ENCODE assay signal across 16 cellular contexts in the genomic region with DNA sequence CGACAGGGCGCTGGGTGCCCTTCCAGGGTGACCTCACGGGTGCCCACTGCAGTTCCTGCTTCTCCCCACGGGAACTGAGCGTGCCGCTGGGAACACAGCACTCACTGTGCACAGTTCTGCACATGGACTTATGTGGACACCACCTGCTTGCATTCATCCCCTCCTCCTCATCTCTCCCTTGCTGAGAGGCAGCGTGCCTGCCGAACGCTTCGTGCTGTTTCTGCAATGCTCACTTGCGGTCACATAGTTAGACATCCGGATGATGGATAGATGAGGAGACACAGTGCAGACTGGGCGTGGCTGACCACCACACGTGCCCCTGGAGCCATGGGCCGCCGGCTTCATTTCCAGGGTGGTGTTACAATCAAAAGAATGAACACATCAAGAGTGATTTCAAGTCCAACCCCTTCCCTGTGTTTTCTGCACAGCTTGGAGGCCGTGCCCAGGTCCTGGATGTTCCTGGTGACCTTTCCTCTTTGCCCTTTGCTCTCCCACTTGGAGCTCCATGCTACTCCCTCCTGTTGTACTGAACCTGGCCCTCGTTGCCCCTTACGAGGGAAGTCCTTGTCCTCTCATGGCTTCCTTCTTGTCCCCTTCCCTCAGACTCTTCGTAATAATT.
DNase-seq lines count a peak whose midpoint lies in the region; ATAC-seq lines count a peak whose summit lies in the region.
"Had no signal": no experiment of that assay in that cellular context is flagged by ENCODE, and none has a peak within 500 bp of the region (broad histone marks: within the 10 kb centered on the region; RNA-seq: fewer than 3 reads in every experiment).

No MANE protein-coding gene starts in this region.

- ATAC-seq in T-helper 17 cell, result no peak
- no peak for ATAC-seq in sciatic nerve
- ATAC-seq in HG02759 (IDR thresholded peaks at IDR 0.05; ENCODE audit: unreplicated experiment), result no peak
- no peak for ATAC-seq in activated T-cell treated with anti-CD3 and anti-CD28 coated beads, Interleukin-2, amount 50 U/mL, for 72 hours (replicated peaks in 1 of 2)
- ATAC-seq: left ventricle myocardium superior, T-cell had no signal

- H3K4me1 Mint-ChIP-seq in activated CD4-positive, alpha-beta memory T cell treated with anti-CD3 and anti-CD28 coated beads for 36 hours (ENCODE audit: low read depth), result peaks cover 11% of the 10 kb centered on the region
- H3K4me1 Mint-ChIP-seq in activated CD4-positive, alpha-beta memory T cell treated with anti-CD3 and anti-CD28 coated beads, Interleukin-2, amount 10 ng/mL, durations not matched to agents 7 days and 5 days, result no peaks in the 10 kb centered on the region
- H3K4me1 Mint-ChIP-seq in T-helper 17 cell, result peaks cover under 1% of the 10 kb centered on the region
- peaks cover 14% of the 10 kb centered on the region for H3K4me1 Mint-ChIP-seq in activated T-cell treated with anti-CD3 and anti-CD28 coated beads, Interleukin-2, amount 50 U/mL, for 72 hours (ENCODE audit: low read depth)

- no peaks in the 10 kb centered on the region for H3K9me3 ChIP-seq in T-helper 17 cell (ENCODE audit: control insufficient read depth, low read length, poor library complexity, severe bottlenecking)
- H3K9me3 ChIP-seq: ovary had no signal

- no peaks in the 10 kb centered on the region for H3K36me3 Mint-ChIP-seq in activated CD4-positive, alpha-beta memory T cell treated with anti-CD3 and anti-CD28 coated beads for 36 hours
- no peaks in the 10 kb centered on the region for H3K36me3 Mint-ChIP-seq in activated CD4-positive, alpha-beta memory T cell treated with anti-CD3 and anti-CD28 coated beads, Interleukin-2, amount 10 ng/mL, durations not matched to agents 7 days and 5 days (ENCODE audit: low read depth)
- peaks cover 2% of the 10 kb centered on the region for H3K36me3 Mint-ChIP-seq in T-helper 17 cell (ENCODE audit: low read depth)
- peaks cover 0 to 3% of the 10 kb centered on the region in 2 donors for H3K36me3 Mint-ChIP-seq in activated T-cell treated with anti-CD3 and anti-CD28 coated beads, Interleukin-2, amount 50 U/mL, for 72 hours (ENCODE audit: insufficient read depth in 2 of 2)
- H3K36me3 Mint-ChIP-seq: T-cell had no signal

- DNase-seq in activated CD4-positive, alpha-beta memory T cell treated with anti-CD3 and anti-CD28 coated beads for 36 hours, result peak; percentile 1
- no peak for DNase-seq in activated CD4-positive, alpha-beta memory T cell treated with anti-CD3 and anti-CD28 coated beads, Interleukin-2, amount 10 ng/mL, durations not matched to agents 7 days and 5 days
- DNase-seq in HT1080 (ENCODE audit: low read depth), result peak; percentile 50
- DNase-seq in T-helper 17 cell, result peak in 1 of 3 donors; percentile 2
- DNase-seq in sciatic nerve (ENCODE audit: low spot score), result peak; percentile 44
- no peak for DNase-seq in cerebellar cortex (ENCODE audit: low spot score)
- no peak for DNase-seq in activated T-cell treated with anti-CD3 and anti-CD28 coated beads, Interleukin-2, amount 50 U/mL, for 72 hours
- DNase-seq: central memory CD4-positive, alpha-beta T cell; effector CD8-positive, alpha-beta T cell; left ventricle myocardium superior; NCI-H1694; NCI-H226; stimulated activated CD4-positive, alpha-beta T cell treated with anti-CD3 and anti-CD28 coated beads, Interleukin-4, amount 100 ng/mL, for 1 hour; T-cell had no signal

- no peak overlapping the region for H3K27ac Mint-ChIP-seq in activated CD4-positive, alpha-beta memory T cell treated with anti-CD3 and anti-CD28 coated beads for 36 hours
- H3K27ac Mint-ChIP-seq in activated CD4-positive, alpha-beta memory T cell treated with anti-CD3 and anti-CD28 coated beads, Interleukin-2, amount 10 ng/mL, durations not matched to agents 7 days and 5 days, result no peak overlapping the region
- H3K27ac Mint-ChIP-seq in T-helper 17 cell, result peak overlapping the region; percentile 53
- H3K27ac Mint-ChIP-seq in activated T-cell treated with anti-CD3 and anti-CD28 coated beads, Interleukin-2, amount 50 U/mL, for 72 hours, result no peak overlapping the region
- H3K27ac Mint-ChIP-seq: T-cell had no signal

- intact Hi-C loops in activated CD4-positive, alpha-beta memory T cell treated with anti-CD3 and anti-CD28 coated beads for 36 hours (cut with micrococcal nuclease), result no loop called here
- intact Hi-C loops in sciatic nerve (cut with DNase I), result no loop called here

- no peak overlapping the region for H3K4me3 Mint-ChIP-seq in activated CD4-positive, alpha-beta memory T cell treated with anti-CD3 and anti-CD28 coated beads for 36 hours
- no peak overlapping the region for H3K4me3 Mint-ChIP-seq in activated CD4-positive, alpha-beta memory T cell treated with anti-CD3 and anti-CD28 coated beads, Interleukin-2, amount 10 ng/mL, durations not matched to agents 7 days and 5 days
- H3K4me3 Mint-ChIP-seq in T-helper 17 cell, result no peak overlapping the region
- H3K4me3 Mint-ChIP-seq in activated T-cell treated with anti-CD3 and anti-CD28 coated beads, Interleukin-2, amount 50 U/mL, for 72 hours, result no peak overlapping the region
- H3K4me3 Mint-ChIP-seq: T-cell had no signal

- peaks cover 4% of the 10 kb centered on the region for H3K9me3 Mint-ChIP-seq in activated CD4-positive, alpha-beta memory T cell treated with anti-CD3 and anti-CD28 coated beads for 36 hours
- H3K9me3 Mint-ChIP-seq in activated CD4-positive, alpha-beta memory T cell treated with anti-CD3 and anti-CD28 coated beads, Interleukin-2, amount 10 ng/mL, durations not matched to agents 7 days and 5 days, result peaks cover 3% of the 10 kb centered on the region
- peaks cover 0 to 6% of the 10 kb centered on the region in 2 donors for H3K9me3 Mint-ChIP-seq in activated T-cell treated with anti-CD3 and anti-CD28 coated beads, Interleukin-2, amount 50 U/mL, for 72 hours
- H3K9me3 Mint-ChIP-seq: T-cell had no signal

- CTCF ChIA-PET in activated CD4-positive, alpha-beta memory T cell treated with anti-CD3 and anti-CD28 coated beads for 36 hours (lab: Charles Lee), result interaction anchor here (2.0 kb wide), 1 partner anchor 48 kb away, joined by 5 read pairs; no protein-coding TSS in a partner anchor
- CTCF ChIA-PET in activated CD4-positive, alpha-beta memory T cell treated with anti-CD3 and anti-CD28 coated beads, Interleukin-2, amount 10 ng/mL, durations not matched to agents 7 days and 5 days (lab: Charles Lee), result no interaction called here

- peaks cover 32% of the 10 kb centered on the region for H3K27me3 Mint-ChIP-seq in activated CD4-positive, alpha-beta memory T cell treated with anti-CD3 and anti-CD28 coated beads for 36 hours
- peaks cover 3% of the 10 kb centered on the region for H3K27me3 Mint-ChIP-seq in activated CD4-positive, alpha-beta memory T cell treated with anti-CD3 and anti-CD28 coated beads, Interleukin-2, amount 10 ng/mL, durations not matched to agents 7 days and 5 days
- H3K27me3 Mint-ChIP-seq in T-helper 17 cell, result peaks cover 48% of the 10 kb centered on the region
- H3K27me3 Mint-ChIP-seq in activated T-cell treated with anti-CD3 and anti-CD28 coated beads, Interleukin-2, amount 50 U/mL, for 72 hours (ENCODE audit: low read depth), result peaks cover 8% of the 10 kb centered on the region

- POLR2A ChIA-PET in activated CD4-positive, alpha-beta memory T cell treated with anti-CD3 and anti-CD28 coated beads for 36 hours (lab: Charles Lee), result no interaction called here
- POLR2A ChIA-PET in activated CD4-positive, alpha-beta memory T cell treated with anti-CD3 and anti-CD28 coated beads, Interleukin-2, amount 10 ng/mL, durations not matched to agents 7 days and 5 days (lab: Charles Lee), result no interaction called here

Comparison
In these comparisons a context has a peak if more than half of its experiments do, and no peak if none do; other contexts are left out.
1. DNase-seq: peak in activated CD4-positive, alpha-beta memory T cell treated with anti-CD3 and anti-CD28 coated beads for 36 hours (single experiment), HT1080 (single experiment) and sciatic nerve (single experiment); none in activated CD4-positive, alpha-beta memory T cell treated with anti-CD3 and anti-CD28 coated beads, Interleukin-2, amount 10 ng/mL, durations not matched to agents 7 days and 5 days (single experiment), cerebellar cortex (single experiment) and activated T-cell treated with anti-CD3 and anti-CD28 coated beads, Interleukin-2, amount 50 U/mL, for 72 hours (0 of 2).